ENCODE assay signal across 2 cellular contexts in the genomic region with DNA sequence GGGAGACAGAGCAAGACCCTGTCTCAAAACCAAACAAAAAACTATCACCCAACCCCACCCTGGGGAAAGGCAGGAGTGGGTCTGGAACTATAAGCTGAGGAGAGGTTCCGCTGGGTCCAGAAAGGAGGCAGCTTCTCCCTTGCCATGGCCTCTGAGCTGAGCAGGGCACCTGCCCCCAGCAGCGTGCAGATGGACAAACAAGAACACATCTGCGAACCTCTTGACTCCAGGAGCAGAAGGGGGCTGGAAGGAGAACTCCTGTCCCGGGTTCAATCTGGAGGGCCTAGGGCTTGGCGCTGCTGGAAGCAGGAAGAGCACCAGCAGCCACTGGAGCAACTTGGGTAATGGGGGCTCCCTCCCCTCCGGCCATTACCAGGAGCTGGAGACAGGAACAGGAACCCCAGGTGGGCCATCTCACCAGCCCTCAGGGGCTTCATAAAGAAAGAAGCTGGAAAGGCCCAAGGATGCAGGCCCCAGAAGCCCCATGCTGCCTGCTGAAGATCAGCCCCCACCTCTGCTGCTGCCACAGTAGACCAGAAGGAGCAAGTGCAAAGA.
TF ChIP-seq lines count a peak whose summit lies in the region.

No MANE protein-coding gene starts in this region.

TF ChIP-seq in A549, 52 proteins besides CTCF, POLR2A, EP300 and RAD21 (continued from another document):
- TF ChIP-seq, protein P1, sequence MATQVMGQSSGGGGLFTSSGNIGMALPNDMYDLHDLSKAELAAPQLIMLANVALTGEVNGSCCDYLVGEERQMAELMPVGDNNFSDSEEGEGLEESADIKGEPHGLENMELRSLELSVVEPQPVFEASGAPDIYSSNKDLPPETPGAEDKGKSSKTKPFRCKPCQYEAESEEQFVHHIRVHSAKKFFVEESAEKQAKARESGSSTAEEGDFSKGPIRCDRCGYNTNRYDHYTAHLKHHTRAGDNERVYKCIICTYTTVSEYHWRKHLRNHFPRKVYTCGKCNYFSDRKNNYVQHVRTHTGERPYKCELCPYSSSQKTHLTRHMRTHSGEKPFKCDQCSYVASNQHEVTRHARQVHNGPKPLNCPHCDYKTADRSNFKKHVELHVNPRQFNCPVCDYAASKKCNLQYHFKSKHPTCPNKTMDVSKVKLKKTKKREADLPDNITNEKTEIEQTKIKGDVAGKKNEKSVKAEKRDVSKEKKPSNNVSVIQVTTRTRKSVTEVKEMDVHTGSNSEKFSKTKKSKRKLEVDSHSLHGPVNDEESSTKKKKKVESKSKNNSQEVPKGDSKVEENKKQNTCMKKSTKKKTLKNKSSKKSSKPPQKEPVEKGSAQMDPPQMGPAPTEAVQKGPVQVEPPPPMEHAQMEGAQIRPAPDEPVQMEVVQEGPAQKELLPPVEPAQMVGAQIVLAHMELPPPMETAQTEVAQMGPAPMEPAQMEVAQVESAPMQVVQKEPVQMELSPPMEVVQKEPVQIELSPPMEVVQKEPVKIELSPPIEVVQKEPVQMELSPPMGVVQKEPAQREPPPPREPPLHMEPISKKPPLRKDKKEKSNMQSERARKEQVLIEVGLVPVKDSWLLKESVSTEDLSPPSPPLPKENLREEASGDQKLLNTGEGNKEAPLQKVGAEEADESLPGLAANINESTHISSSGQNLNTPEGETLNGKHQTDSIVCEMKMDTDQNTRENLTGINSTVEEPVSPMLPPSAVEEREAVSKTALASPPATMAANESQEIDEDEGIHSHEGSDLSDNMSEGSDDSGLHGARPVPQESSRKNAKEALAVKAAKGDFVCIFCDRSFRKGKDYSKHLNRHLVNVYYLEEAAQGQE (IDR thresholded peaks at IDR 0.05): no peak
- TF ChIP-seq RFX5 (IDR thresholded peaks at IDR 0.05) (no peak), EHF (CRISPR knock-in tag; IDR thresholded peaks at IDR 0.05) (no peak)

TF ChIP-seq in IMR-90, 13 proteins besides CTCF, POLR2A, EP300 and RAD21 (continued from another document):
- TF ChIP-seq CHD1 (IDR thresholded peaks at IDR 0.05; ENCODE audit: low read depth, low read length): no peak
TF ChIP-seq in IMR-90: peak in this region for 0.
